In the genomic region with DNA sequence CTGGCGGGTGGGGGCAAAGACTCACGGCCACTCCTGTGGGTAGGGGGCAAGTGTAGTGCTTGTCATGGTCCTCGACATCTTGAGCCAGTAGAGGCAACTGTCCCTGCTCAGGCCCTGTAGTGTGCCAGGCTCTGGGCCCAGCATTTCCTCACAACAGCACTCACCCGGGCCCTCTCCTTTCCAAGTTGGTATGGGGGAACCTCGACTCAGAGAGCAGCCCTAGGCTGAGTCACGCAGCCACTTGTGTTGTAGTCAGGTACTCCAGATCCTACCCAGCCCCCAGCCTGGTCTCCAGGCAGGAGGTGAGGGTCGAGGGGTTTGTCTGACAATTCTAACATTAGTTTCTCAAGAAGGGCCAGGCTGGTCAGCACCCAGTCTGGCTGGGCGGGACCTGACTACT, we compare ENCODE assay signal across 23 cellular contexts. TPM values are rescaled to one million over a fixed set of nuclear protein-coding genes. Genes with fewer than 3 reads are reported as not detected.
DNase-seq lines count a peak whose midpoint lies in the region; ATAC-seq, FAIRE-seq and TF ChIP-seq lines count a peak whose summit lies in the region.
"Had no signal": no experiment of that assay in that cellular context is flagged by ENCODE, and none has a peak within 500 bp of the region (broad histone marks: within the 10 kb centered on the region; RNA-seq: fewer than 3 reads in every experiment).

No MANE protein-coding gene starts in this region.

- H3K4me1 ChIP-seq in IMR-90 (ENCODE audit: control insufficient read depth, insufficient read depth, low read length) (peaks cover 18% of the 10 kb centered on the region; the same call in 1 of the 2 replicates), K562 (replicated peaks in 1 of 2; ENCODE audit: control insufficient read depth in 2 of 2, insufficient read depth in 2 of 2, low read length in 2 of 2) (peaks cover 51 to 95% of the 10 kb centered on the region in 2 experiments), skeletal muscle tissue (ENCODE audit: control insufficient read depth in 3 of 3, insufficient read depth in 3 of 3, low read length in 3 of 3) (peaks cover 81 to 90% (median 86%) of the 10 kb centered on the region in 3 donors)

- no peak for TF ChIP-seq EP300 in K562 (IDR thresholded peaks at IDR 0.05; ENCODE audit: low read length)

- no peak overlapping the region for H3K23ac ChIP-seq in IMR-90 (ENCODE audit: low read depth, low read length)

- peaks cover 25 to 70% of the 10 kb centered on the region in 2 experiments for H3K79me1 ChIP-seq in IMR-90 (ENCODE audit: low read depth in 1 of 2, low read length in 2 of 2)

- BruUV-seq in IMR-90 (replicated peaks; lab: Mats Ljungman, UMichigan), result no TSS peak
- no TSS peak for BruUV-seq in K562 (replicated peaks; lab: Mats Ljungman, UMichigan)

- no peak overlapping the region for H4K5ac ChIP-seq in IMR-90 (ENCODE audit: low read depth, low read length)

- H2BK120ac ChIP-seq in IMR-90 (ENCODE audit: low read depth, low read length), result no peak overlapping the region

- TF ChIP-seq POLR2A in IMR-90 (IDR thresholded peaks at IDR 0.05; ENCODE audit: low read depth, low read length), result no peak
- TF ChIP-seq POLR2A in K562 (conservative IDR thresholded peaks at IDR 0.05), result no peak

- peaks cover 6% of the 10 kb centered on the region for H3K36me3 Mint-ChIP-seq in T-helper 2 cell treated with Interferon-gamma antibody and Interleukin-4, amounts not matched to agents 5 μg/mL and 100 μg/mL, for 36 hours (ENCODE audit: low read depth)
- H3K36me3 Mint-ChIP-seq: immature natural killer cell, WTC11 had no signal

- no peak overlapping the region for H2AK9ac ChIP-seq in IMR-90 (replicated peaks; ENCODE audit: low read depth, low read length, poor library complexity)

- H2AFZ ChIP-seq in IMR-90 (replicated peaks; ENCODE audit: low read length, poor library complexity) (no peak overlapping the region), K562 (ENCODE audit: low read depth, low read length) (no peak overlapping the region)

- H3K27me3 ChIP-seq in IMR-90 (ENCODE audit: control insufficient read depth, insufficient read depth, low read length) (no peaks in the 10 kb centered on the region), K562 (ENCODE audit: control insufficient read depth in 2 of 2, insufficient read depth in 2 of 2, low read length in 2 of 2) (no peaks in the 10 kb centered on the region), skeletal muscle tissue (ENCODE audit: control insufficient read depth in 3 of 3, insufficient read depth in 3 of 3, low read length in 3 of 3) (no peaks in the 10 kb centered on the region)
- H3K27me3 ChIP-seq: testis had no signal

- peak overlapping the region; percentile 12 for H3K27ac Mint-ChIP-seq in T-helper 2 cell treated with Interferon-gamma antibody and Interleukin-4, amounts not matched to agents 5 μg/mL and 100 μg/mL, for 36 hours
- H3K27ac Mint-ChIP-seq: activated CD4-positive, alpha-beta memory T cell treated with anti-CD3 and anti-CD28 coated beads, Interleukin-2, amount 10 ng/mL, durations not matched to agents 7 days and 5 days had no signal

- peaks cover 52% of the 10 kb centered on the region for H3K4me1 Mint-ChIP-seq in T-helper 2 cell treated with Interferon-gamma antibody and Interleukin-4, amounts not matched to agents 5 μg/mL and 100 μg/mL, for 36 hours (ENCODE audit: low read depth)

- H3K9me1 ChIP-seq in IMR-90 (ENCODE audit: insufficient read depth, low read length) (peaks cover 11% of the 10 kb centered on the region; the same call in 1 of the 2 replicates), K562 (ENCODE audit: control insufficient read depth, insufficient read depth, low read length) (peaks cover 24% of the 10 kb centered on the region)

- ATAC-seq in IMR-90 (ENCODE audit: low read depth) (no peak), K562 (no peak), GM21619 (IDR thresholded peaks at IDR 0.05; ENCODE audit: unreplicated experiment) (no peak), HG02938 (IDR thresholded peaks at IDR 0.05; ENCODE audit: unreplicated experiment) (no peak)
- ATAC-seq: esophagus mucosa, HepG2, WTC11 had no signal

- no peak overlapping the region for H3K56ac ChIP-seq in IMR-90 (ENCODE audit: extremely low read depth, insufficient read depth, low read length)

- H2BK15ac ChIP-seq in IMR-90 (ENCODE audit: low read depth, low read length), result no peak overlapping the region

- no peak overlapping the region for H3K18ac ChIP-seq in IMR-90 (ENCODE audit: low read depth, low read length)

- H4K91ac ChIP-seq in IMR-90 (ENCODE audit: insufficient read depth, low read depth, low read length), result no peak overlapping the region

- peaks cover 56% of the 10 kb centered on the region; the same call in 1 of the 2 replicates for H4K20me1 ChIP-seq in IMR-90 (ENCODE audit: insufficient read depth, low read length)
- H4K20me1 ChIP-seq in K562 (replicated peaks; ENCODE audit: control insufficient read depth, insufficient read depth, low read length), result peaks cover 55% of the 10 kb centered on the region

- FAIRE-seq in K562 (lab: Jason Lieb, UNC) (no peak), D721Med (lab: Jason Lieb, UNC) (no peak)
- FAIRE-seq: bronchial epithelial cell, H1, HepG2 had no signal

- CTCF ChIA-PET in IMR-90 (lab: Yijun Ruan, JAX) (no interaction called here), K562 (lab: Yijun Ruan, JAX; ENCODE audit: low intra/inter-chr PET ratio) (no interaction called here)

- POLR2A ChIA-PET in IMR-90 (lab: Charles Lee; ENCODE audit: unreplicated experiment), result no interaction called here
- POLR2A ChIA-PET in K562 (lab: Yijun Ruan, JAX), result interaction anchor here (1.2 to 1.6 kb wide), 2 partner anchors 13 to 15 kb away, joined by 4 to 6 read pairs; no protein-coding TSS in a partner anchor

- no peak overlapping the region for H3K14ac ChIP-seq in IMR-90 (replicated peaks; ENCODE audit: low read depth, low read length)

- H3K4ac ChIP-seq in IMR-90 (ENCODE audit: low read depth, low read length), result no peak overlapping the region

- dilution Hi-C loops in IMR-90 (cut with HindIII; ENCODE audit: low sequenced_read_pairs, unreplicated experiment), result no loop called here

- H4K8ac ChIP-seq in IMR-90 (ENCODE audit: low read depth in 2 of 2, low read length in 2 of 2), result no peak overlapping the region

- H3K4me3 ChIP-seq in IMR-90 (ENCODE audit: insufficient read depth, low read depth, low read length) (no peak overlapping the region), K562 (no peak overlapping the region), skeletal muscle tissue (ENCODE audit: low read length in 3 of 3) (no peak overlapping the region)
- H3K4me3 ChIP-seq: lung, testis had no signal

- H3K9ac ChIP-seq in IMR-90 (ENCODE audit: low read depth, low read length) (no peak overlapping the region), K562 (ENCODE audit: insufficient read depth in 1 of 2, low read depth in 2 of 2, low read length in 2 of 2) (peak overlapping the region in 1 of 2 experiments; percentile 75; a peak in 2 of 4 replicates), skeletal muscle tissue (ENCODE audit: low read depth in 1 of 3, low read length in 3 of 3) (peak overlapping the region; percentile 53 to 72 (median 68))

- no peak for TF ChIP-seq CTCF in IMR-90 (conservative IDR thresholded peaks at IDR 0.05; ENCODE audit: low read depth, low read length)
- no peak for TF ChIP-seq CTCF in K562 (IDR thresholded peaks at IDR 0.05 in 2 of 3, conservative IDR thresholded peaks at IDR 0.05 in 1 of 3; ENCODE audit: insufficient read depth in 2 of 3, low read depth in 1 of 3, low read length in 3 of 3)
- TF ChIP-seq CTCF in D721Med (IDR thresholded peaks at IDR 0.05; ENCODE audit: insufficient read depth, missing control alignments), result no peak

- peaks cover 88% of the 10 kb centered on the region for H3K79me2 ChIP-seq in K562 (ENCODE audit: control insufficient read depth, insufficient read depth, low read length)

- whole genome bisulfite sequencing in IMR-90 (ENCODE audit: extremely low coverage in 2 of 2, insufficient read length in 1 of 2), 2 experiments, result 90% methylated on average over 2 of the region's 8 CpGs; no CpG with 5 or more reads in 1 of the 2 experiments
- WGBS in K562 (ENCODE audit: insufficient coverage, low coverage, missing lambda C conversion rate), result 72% methylated on average over 7 of the region's 8 CpGs

- no peak overlapping the region for H3K4me2 ChIP-seq in IMR-90 (ENCODE audit: low read depth, low read length)
- H3K4me2 ChIP-seq in K562 (ENCODE audit: insufficient read depth, low read length), result no peak overlapping the region

- H2BK5ac ChIP-seq in IMR-90 (ENCODE audit: low read depth, low read length, poor library complexity, severe bottlenecking), result no peak overlapping the region

- H3K27ac ChIP-seq in IMR-90 (ENCODE audit: insufficient read depth, low read length) (no peak overlapping the region), K562 (ENCODE audit: extremely low read depth, low read depth, low read length) (no peak overlapping the region), skeletal muscle tissue (ENCODE audit: low read depth, low read length) (peak overlapping the region; percentile 74)
- H3K27ac ChIP-seq: testis had no signal

- H3K9me3 ChIP-seq in IMR-90 (ENCODE audit: control insufficient read depth, insufficient read depth, low read length), result no peaks in the 10 kb centered on the region
- H3K9me3 ChIP-seq in K562 (replicated peaks; ENCODE audit: control insufficient read depth, insufficient read depth, low read depth, low read length), result no peaks in the 10 kb centered on the region
- H3K9me3 ChIP-seq in skeletal muscle tissue (ENCODE audit: control insufficient read depth in 3 of 3, low read length in 3 of 3), result no peaks in the 10 kb centered on the region
- H3K9me3 ChIP-seq: testis had no signal

- no peak overlapping the region for H3K4me3 Mint-ChIP-seq in T-helper 2 cell treated with Interferon-gamma antibody and Interleukin-4, amounts not matched to agents 5 μg/mL and 100 μg/mL, for 36 hours
- H3K4me3 Mint-ChIP-seq: activated CD4-positive, alpha-beta memory T cell treated with anti-CD3 and anti-CD28 coated beads, Interleukin-2, amount 10 ng/mL, durations not matched to agents 7 days and 5 days; nephron progenitor cell; WTC11 had no signal

- DNase-seq in T-helper 2 cell treated with Interferon-gamma antibody and Interleukin-4, amounts not matched to agents 5 μg/mL and 100 μg/mL, for 36 hours (ENCODE audit: low spot score), result no peak
- DNase-seq in T-helper 2 cell (no peak), IMR-90 (no peak), K562 (ENCODE audit: extremely low read depth in 1 of 4, low spot score in 3 of 4) (no peak), D721Med (ENCODE audit: insufficient read length, low spot score) (no peak)
- DNase-seq: activated CD4-positive, alpha-beta memory T cell treated with anti-CD3 and anti-CD28 coated beads, Interleukin-2, amount 10 ng/mL, durations not matched to agents 7 days and 5 days; activated T-cell treated with anti-CD3 and anti-CD28 coated beads, Interleukin-2, amount 50 U/mL, for 48 hours; C1 segment of cervical spinal cord; immature natural killer cell; NCI-H1048; NCI-H2029 treated with DMSO at 0.1 percent for 48 hours; NCI-H446 treated with DMSO at 0.1 percent for 48 hours; nephron progenitor cell; testis had no signal

- 0 out of 2 replicates have a peak overlapping the region, but pooled peaks have one; percentile 30 for H2AK5ac ChIP-seq in IMR-90 (ENCODE audit: low read depth, low read length)

- intact Hi-C loops in IMR-90 (cut with micrococcal nuclease), result no loop called here
- intact Hi-C loops in K562 (cut with micrococcal nuclease), result no loop called here

- no peaks in the 10 kb centered on the region for H3K27me3 Mint-ChIP-seq in T-helper 2 cell treated with Interferon-gamma antibody and Interleukin-4, amounts not matched to agents 5 μg/mL and 100 μg/mL, for 36 hours (ENCODE audit: low read depth)
- H3K27me3 Mint-ChIP-seq: activated CD4-positive, alpha-beta memory T cell treated with anti-CD3 and anti-CD28 coated beads, Interleukin-2, amount 10 ng/mL, durations not matched to agents 7 days and 5 days had no signal

- no peaks in the 10 kb centered on the region for H3K36me3 ChIP-seq in IMR-90 (ENCODE audit: control insufficient read depth, insufficient read depth, low read length)
- H3K36me3 ChIP-seq in K562 (ENCODE audit: control insufficient read depth, insufficient read depth, low read length), result peaks cover 17% of the 10 kb centered on the region; the same call in 2 of the 3 replicates
- no peaks in the 10 kb centered on the region for H3K36me3 ChIP-seq in skeletal muscle tissue (ENCODE audit: control insufficient read depth in 3 of 3, insufficient read depth in 3 of 3, low read length in 3 of 3)

- in situ Hi-C loops in IMR-90 (cut with MboI; ENCODE audit: low sequenced_read_pairs) (no loop called here), K562 (cut with MboI) (no loop called here)

- H3K9me3 Mint-ChIP-seq in T-helper 2 cell treated with Interferon-gamma antibody and Interleukin-4, amounts not matched to agents 5 μg/mL and 100 μg/mL, for 36 hours, result no peaks in the 10 kb centered on the region
- H3K9me3 Mint-ChIP-seq: activated CD4-positive, alpha-beta memory T cell treated with anti-CD3 and anti-CD28 coated beads, Interleukin-2, amount 10 ng/mL, durations not matched to agents 7 days and 5 days; immature natural killer cell; nephron progenitor cell; WTC11 had no signal

- TF ChIP-seq RAD21 in IMR-90 (IDR thresholded peaks at IDR 0.05; ENCODE audit: low read length) (no peak), K562 (CRISPR knock-in tag; conservative IDR thresholded peaks at IDR 0.05 in 1 of 2, IDR thresholded peaks at IDR 0.05 in 1 of 2) (no peak)

- no peak overlapping the region for H2BK20ac ChIP-seq in IMR-90 (ENCODE audit: low read depth, low read length)

RNA-seq across cellular contexts. Expression of gene RELT, which starts 4.1 kb away (rescaled TPM):
- total RNA-seq in IMR-90 (2012; rRNA removed), result 2.3 and 3.1 TPM in 2 replicates
- 5.3 and 6.5 TPM in 2 replicates for polyA plus RNA-seq in IMR-90 (2012; rRNA removed)
- 4.3 and 5.3 TPM in 2 replicates for polyA plus RNA-seq in IMR-90 (2012; cell fraction: cytosol; rRNA removed)
- 17.5 and 30.8 TPM in 2 replicates for polyA plus RNA-seq in IMR-90 (2012; cell fraction: nucleus; rRNA removed; ENCODE audit: low replicate concordance)
- 24.0 and 79.7 TPM in 2 replicates for total RNA-seq in K562 (2011; cell fraction: chromatin; rRNA removed; ENCODE audit: low replicate concordance)
- 52.2 and 56.9 TPM in 2 replicates for total RNA-seq in K562 (2011; cell fraction: nucleolus; rRNA removed)
- total RNA-seq in K562 (2011; cell fraction: nucleoplasm; rRNA removed), result 38.4 and 46.9 TPM in 2 replicates
- total RNA-seq in K562 (2014; rRNA removed), result 11.2 and 13.3 TPM in 2 replicates
- total RNA-seq in K562 (2014; rRNA removed; fragmentation: Illumina TruSeq; extraction: Trizol), result 3.1 and 3.8 TPM in 2 replicates
- 9.6 and 9.8 TPM in 2 replicates for total RNA-seq in K562 (2015; rRNA removed; fragmentation: Illumina TruSeq; extraction: Trizol)
- 18.4 and 20.2 TPM in 2 replicates for total RNA-seq in K562 (2021)
- polyA plus RNA-seq in K562 (2011; rRNA removed), result 7.4 and 11.8 TPM in 2 replicates
- polyA plus RNA-seq in K562 (2011; cell fraction: cytosol; rRNA removed), result 11.0 and 16.5 TPM in 2 replicates
- 55.1 and 73.5 TPM in 2 replicates for polyA plus RNA-seq in K562 (2011; cell fraction: nucleus; rRNA removed)
- polyA plus RNA-seq in K562 (2012), result 8.7 and 14.0 TPM in 2 replicates
- 6.0 and 8.6 TPM in 2 replicates for polyA plus RNA-seq in K562 (2014; fragmentation: Illumina TruSeq; extraction: Trizol)
- polyA plus RNA-seq in K562 (2014; fragmentation: Nextera tagmentation; extraction: Ambion mirVana), result 1 to 10 TPM; 1.1 to 1.2 TPM
- polyA plus RNA-seq in K562 (2014; rRNA removed), result 14.4 and 14.9 TPM in 2 replicates
- polyA minus RNA-seq in K562 (2011; rRNA and poly(A)+ RNA removed), result 4.7 and 6.0 TPM in 2 replicates
- polyA minus RNA-seq in K562 (2011; cell fraction: cytosol; rRNA and poly(A)+ RNA removed), result 7.3 and 8.5 TPM in 2 replicates
- polyA minus RNA-seq in K562 (2011; cell fraction: nucleus; rRNA and poly(A)+ RNA removed), result 18.2 and 20.5 TPM in 2 replicates
- 1.6 TPM for total RNA-seq in skeletal muscle tissue
